In the genomic region with DNA sequence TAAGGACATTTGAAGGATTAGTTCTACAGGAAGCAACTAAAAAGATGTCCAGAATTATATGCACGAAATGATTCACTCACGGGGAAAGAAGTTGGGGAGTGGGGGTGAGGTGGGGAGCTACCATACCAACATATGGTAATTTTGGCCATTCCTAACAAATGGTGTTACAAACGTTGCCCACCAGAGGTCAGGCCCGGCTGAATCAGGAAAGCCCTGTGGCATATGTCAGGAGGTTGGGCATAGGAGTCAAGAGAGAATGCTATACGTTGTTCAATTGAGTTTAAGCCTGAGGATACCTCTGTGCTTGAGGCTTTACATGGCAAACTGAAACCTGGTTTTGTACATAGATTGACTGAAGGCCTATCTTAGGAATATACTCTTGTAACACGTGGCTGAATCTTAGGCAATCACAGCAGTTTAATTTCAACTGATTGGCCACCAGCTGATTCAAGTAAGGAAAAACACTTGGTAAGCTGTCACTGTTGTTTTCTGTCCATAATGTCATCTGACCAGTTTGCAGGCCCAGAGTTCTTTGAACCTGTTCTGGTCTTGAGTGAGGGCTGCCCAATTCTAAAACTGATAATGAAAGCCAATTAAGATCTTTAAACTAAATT, we compare ENCODE assay signal across 9 cellular contexts. TPM values are rescaled to one million over a fixed set of nuclear protein-coding genes. Genes with fewer than 3 reads are reported as not detected.
DNase-seq lines count a peak whose midpoint lies in the region; ATAC-seq, FAIRE-seq and TF ChIP-seq lines count a peak whose summit lies in the region.
"Had no signal": no experiment of that assay in that cellular context is flagged by ENCODE, and none has a peak within 500 bp of the region (broad histone marks: within the 10 kb centered on the region; RNA-seq: fewer than 3 reads in every experiment).

No MANE protein-coding gene starts in this region.

- H3K9ac ChIP-seq in endothelial cell of umbilical vein (replicated peaks; ENCODE audit: extremely low read depth, insufficient read depth, low read length), result no peak overlapping the region

- H2AFZ ChIP-seq in endothelial cell of umbilical vein (ENCODE audit: low read depth, low read length), result no peak overlapping the region

- H3K4me2 ChIP-seq in endothelial cell of umbilical vein (ENCODE audit: insufficient read depth, low read length), result no peak overlapping the region

- TF ChIP-seq CTCF in C4-2B (conservative IDR thresholded peaks at IDR 0.05) (peak; percentile 81), endothelial cell of umbilical vein (IDR thresholded peaks at IDR 0.05; ENCODE audit: extremely low read depth in 1 of 2, insufficient read depth in 1 of 2, low read depth in 1 of 2, low read length in 2 of 2) (peak; percentile 58 to 63), mucosa of descending colon (IDR thresholded peaks at IDR 0.05) (peak; percentile 37), uterus (IDR thresholded peaks at IDR 0.05) (peak; percentile 20 to 41 (median 30))

- H3K27me3 ChIP-seq in endothelial cell of umbilical vein (ENCODE audit: control insufficient read depth in 2 of 2, insufficient read depth in 2 of 2, low read length in 2 of 2) (no peaks in the 10 kb centered on the region), uterus (no peaks in the 10 kb centered on the region)

- intact Hi-C loops in activated CD4-positive, alpha-beta T cell treated with anti-CD3 and anti-CD28 coated beads, Interleukin-2, amount 10 ng/mL, durations not matched to agents 24 days and 14 days (cut with micrococcal nuclease), result loop anchor here (1.0 to 2.0 kb wide), 2 partner anchors 516 to 721 kb away; no protein-coding TSS in a partner anchor
- intact Hi-C loops in endothelial cell of umbilical vein (cut with micrococcal nuclease) (loop anchor here (1.0 to 5.0 kb wide), 6 partner anchors 89 to 781 kb away; partner anchors contain the start of gene TNIK), mucosa of descending colon (cut with DNase I, micrococcal nuclease) (loop anchor here in 1 of 2 donors (10.0 kb wide), 1 partner anchor 515 kb away; no protein-coding TSS in a partner anchor), uterus (cut with DNase I; ENCODE audit: low total_unique reads) (no loop called here)

- H3K9me1 ChIP-seq in endothelial cell of umbilical vein (replicated peaks; ENCODE audit: control insufficient read depth, extremely low read depth, insufficient read depth, low read length), result no peaks in the 10 kb centered on the region

- H3K79me2 ChIP-seq in endothelial cell of umbilical vein (ENCODE audit: control insufficient read depth, insufficient read depth, low read length), result no peaks in the 10 kb centered on the region

- H3K27ac ChIP-seq in C4-2B, result no peak overlapping the region
- no peak overlapping the region for H3K27ac ChIP-seq in endothelial cell of umbilical vein (ENCODE audit: insufficient read depth, low read depth, low read length)
- no peak overlapping the region for H3K27ac ChIP-seq in uterus

- ATAC-seq in GM18858 (IDR thresholded peaks at IDR 0.05; ENCODE audit: unreplicated experiment) (peak; percentile 79), HG03045 (IDR thresholded peaks at IDR 0.05; ENCODE audit: unreplicated experiment) (peak; percentile 82), mucosa of descending colon (peak; percentile 83)

- FAIRE-seq in endothelial cell of umbilical vein (lab: Jason Lieb, UNC), result peak; percentile 75

- peaks cover 4% of the 10 kb centered on the region for H3K4me1 Mint-ChIP-seq in activated CD4-positive, alpha-beta T cell treated with anti-CD3 and anti-CD28 coated beads, Interleukin-2, amount 10 ng/mL, durations not matched to agents 24 days and 14 days

- H3K27ac Mint-ChIP-seq in activated CD4-positive, alpha-beta T cell treated with anti-CD3 and anti-CD28 coated beads, Interleukin-2, amount 10 ng/mL, durations not matched to agents 24 days and 14 days, result no peak overlapping the region

- CTCF ChIA-PET in endothelial cell of umbilical vein (lab: Charles Lee), result interaction anchor here (0.6 to 3.3 kb wide), 26 partner anchors 9 to 784 kb away, joined by 3 to 56 read pairs (median 4); partner anchors contain the start of gene SLC2A2

- dilution Hi-C loops in endothelial cell of umbilical vein (cut with MboI; ENCODE audit: extremely low pct_ligation_motif_present, low sequenced_read_pairs), result no loop called here

- DNase-seq in NCI-H2227 treated with DMSO at 0.1 percent for 48 hours (lab: John Stamatoyannopoulos, UW) (peak; percentile 43), endothelial cell of umbilical vein (ENCODE audit: low read depth, low spot score) (peak; percentile 67), mucosa of descending colon (peak in 2 of 3 donors; percentile 39 to 52), uterus (no peak)
- peak; percentile 82 for DNase-seq in activated CD4-positive, alpha-beta T cell treated with anti-CD3 and anti-CD28 coated beads, Interleukin-2, amount 10 ng/mL, durations not matched to agents 24 days and 14 days

- H4K20me1 ChIP-seq in endothelial cell of umbilical vein (replicated peaks; ENCODE audit: control insufficient read depth, extremely low read depth, insufficient read depth, low read length), result no peaks in the 10 kb centered on the region

- H3K4me1 ChIP-seq in endothelial cell of umbilical vein (ENCODE audit: control insufficient read depth, extremely low read depth, insufficient read depth, low read length) (no peaks in the 10 kb centered on the region), mucosa of descending colon (ENCODE audit: low read depth) (no peaks in the 10 kb centered on the region), uterus (no peaks in the 10 kb centered on the region)

- H3K4me3 Mint-ChIP-seq in activated CD4-positive, alpha-beta T cell treated with anti-CD3 and anti-CD28 coated beads, Interleukin-2, amount 10 ng/mL, durations not matched to agents 24 days and 14 days, result no peak overlapping the region

- TF ChIP-seq POLR2A in endothelial cell of umbilical vein (IDR thresholded peaks at IDR 0.05; ENCODE audit: low read depth, low read length), result no peak
- no peak for TF ChIP-seq POLR2A in uterus (IDR thresholded peaks at IDR 0.05)

- no peaks in the 10 kb centered on the region for H3K36me3 Mint-ChIP-seq in activated CD4-positive, alpha-beta T cell treated with anti-CD3 and anti-CD28 coated beads, Interleukin-2, amount 10 ng/mL, durations not matched to agents 24 days and 14 days (ENCODE audit: low read depth)

- H3K36me3 ChIP-seq in endothelial cell of umbilical vein (ENCODE audit: control insufficient read depth in 2 of 2, extremely low read depth in 1 of 2, insufficient read depth in 2 of 2, low read length in 2 of 2) (no peaks in the 10 kb centered on the region), mucosa of descending colon (ENCODE audit: low read depth) (no peaks in the 10 kb centered on the region), uterus (no peaks in the 10 kb centered on the region)

- H3K27me3 Mint-ChIP-seq in activated CD4-positive, alpha-beta T cell treated with anti-CD3 and anti-CD28 coated beads, Interleukin-2, amount 10 ng/mL, durations not matched to agents 24 days and 14 days, result peaks cover 21% of the 10 kb centered on the region

- no peaks in the 10 kb centered on the region for H3K9me3 ChIP-seq in endothelial cell of umbilical vein (replicated peaks; ENCODE audit: control insufficient read depth, insufficient read depth, low read length)
- H3K9me3 ChIP-seq in mucosa of descending colon, result no peaks in the 10 kb centered on the region
- H3K9me3 ChIP-seq in uterus, result no peaks in the 10 kb centered on the region

- no peak overlapping the region for H3K4me3 ChIP-seq in endothelial cell of umbilical vein (replicated peaks in 1 of 3; ENCODE audit: insufficient read depth in 1 of 3, low read depth in 1 of 3, low read length in 3 of 3)
- H3K4me3 ChIP-seq in mucosa of descending colon, result no peak overlapping the region
- H3K4me3 ChIP-seq in uterus, result no peak overlapping the region

- BruUV-seq in endothelial cell of umbilical vein (replicated peaks; lab: Mats Ljungman, UMichigan), result no TSS peak

- H3K9me3 Mint-ChIP-seq in activated CD4-positive, alpha-beta T cell treated with anti-CD3 and anti-CD28 coated beads, Interleukin-2, amount 10 ng/mL, durations not matched to agents 24 days and 14 days, result no peaks in the 10 kb centered on the region

- POLR2A ChIA-PET in endothelial cell of umbilical vein (lab: Charles Lee), result no interaction called here

TF ChIP-seq in endothelial cell of umbilical vein, 7 proteins besides CTCF, POLR2A, EP300 and RAD21:
- TF ChIP-seq MYC (IDR thresholded peaks at IDR 0.05; ENCODE audit: low read depth, low read length) (no peak), POLR2AphosphoS5 (IDR thresholded peaks at IDR 0.05; ENCODE audit: insufficient read depth, low read depth, low read length) (no peak), GATA2 (IDR thresholded peaks at IDR 0.05; ENCODE audit: insufficient read depth, insufficient read length, low read depth, low read length) (no peak), FOS (IDR thresholded peaks at IDR 0.05; ENCODE audit: borderline replicate concordance, insufficient read depth, low read length) (no peak), JUN (IDR thresholded peaks at IDR 0.05; ENCODE audit: borderline replicate concordance, insufficient read depth, insufficient read length, low read depth) (no peak), MAX (IDR thresholded peaks at IDR 0.05; ENCODE audit: insufficient read depth, insufficient read length) (no peak), EZH2 (IDR thresholded peaks at IDR 0.05; ENCODE audit: borderline replicate concordance, low read depth, low read length, severe bottlenecking) (no peak)

RNA-seq across cellular contexts. Expression of gene SLC2A2, which starts 23.4 kb away (rescaled TPM):
- not detected in 2 replicates for total RNA-seq in activated CD4-positive, alpha-beta T cell treated with anti-CD3 and anti-CD28 coated beads, Interleukin-2, amount 10 ng/mL, durations not matched to agents 24 days and 14 days
- total RNA-seq in endothelial cell of umbilical vein (not detected in 2 replicates), mucosa of descending colon (not detected), uterus (not detected)
- polyA plus RNA-seq in endothelial cell of umbilical vein, result not detected in 2 replicates
- polyA plus RNA-seq in endothelial cell of umbilical vein (2011; cell fraction: cytosol; rRNA removed), result not detected in 2 replicates
- polyA plus RNA-seq in endothelial cell of umbilical vein (2011; cell fraction: nucleus; rRNA removed), result not detected in 2 replicates
- polyA plus RNA-seq in endothelial cell of umbilical vein (2012), result not detected in 2 replicates
- not detected in 2 replicates for polyA minus RNA-seq in endothelial cell of umbilical vein
- not detected for polyA minus RNA-seq in endothelial cell of umbilical vein (2011; cell fraction: cytosol; rRNA and poly(A)+ RNA removed)
- not detected in 2 replicates for polyA minus RNA-seq in endothelial cell of umbilical vein (2011; cell fraction: nucleus; rRNA and poly(A)+ RNA removed)
- total RNA-seq: T-helper 1 cell treated with Interleukin-12 subunit alpha and Interleukin-12 subunit beta and Interleukin-4 antibody, amounts not matched to agents 30 ng/mL and 1 ng/mL, for 36 hours had no signal

Comparison
In these comparisons a context has a peak if more than half of its experiments do, and no peak if none do; other contexts are left out.
1. CTCF ChIP-seq: peak in every context shown above with its lines; median percentile 81 in C4-2B; 60 in endothelial cell of umbilical vein; 37 in mucosa of descending colon; 30 in uterus.
2. DNase-seq: peak in NCI-H2227 treated with DMSO at 0.1 percent for 48 hours (single experiment), activated CD4-positive, alpha-beta T cell treated with anti-CD3 and anti-CD28 coated beads, Interleukin-2, amount 10 ng/mL, durations not matched to agents 24 days and 14 days (single experiment), endothelial cell of umbilical vein (single experiment) and mucosa of descending colon (2 of 3); none in uterus (0 of 2).
3. Peak in every context shown above with its lines, with median percentiles within 50 percentile points of each other: ATAC-seq.